1 cellular context compared by ENCODE assay signal in the genomic region with DNA sequence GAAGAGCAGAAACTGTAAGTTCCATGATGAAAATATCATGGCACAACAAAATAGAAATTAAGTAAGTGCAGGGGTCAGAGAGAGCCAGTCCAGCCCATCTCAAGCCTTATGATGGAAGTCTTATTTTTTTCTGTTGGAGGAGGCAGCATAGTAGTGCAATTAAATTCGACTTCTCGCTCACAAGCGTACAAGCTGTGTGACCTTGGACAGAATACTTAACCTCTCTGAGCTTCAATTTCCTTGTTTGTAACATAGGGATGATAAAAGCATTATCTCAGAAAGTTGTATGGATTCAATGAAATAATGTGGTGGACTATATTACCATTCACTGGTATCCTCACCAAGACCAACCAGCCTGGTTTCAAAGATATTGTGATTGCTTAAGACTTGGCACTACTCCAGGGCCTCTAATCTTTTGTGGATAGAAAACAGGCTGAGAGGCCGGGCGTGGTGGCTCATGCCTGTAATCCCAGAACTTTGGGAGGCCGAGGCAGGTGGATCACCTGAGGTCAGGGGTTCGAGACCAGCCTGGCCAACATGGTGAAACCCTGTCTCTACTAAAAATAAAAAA.
A peak's percentile ranks its signal among the peaks of the same experiment; 100 is the strongest.
TF ChIP-seq lines count a peak whose summit lies in the region.

No MANE protein-coding gene starts in this region.

TF ChIP-seq in HepG2, 621 proteins besides CTCF, POLR2A, EP300 and RAD21 (continued from another document):
- TF ChIP-seq ZBTB8A (CRISPR knock-in tag; IDR thresholded peaks at IDR 0.05; ENCODE audit: borderline replicate concordance, low read depth) (no peak), MAFK (conservative IDR thresholded peaks at IDR 0.05 in 1 of 2, IDR thresholded peaks at IDR 0.05 in 1 of 2; ENCODE audit: low read length in 2 of 2) (no peak), SP2 (CRISPR knock-in tag; IDR thresholded peaks at IDR 0.05) (no peak), ZNF616 (CRISPR knock-in tag; IDR thresholded peaks at IDR 0.05; ENCODE audit: low read depth) (no peak), ZNF768 (CRISPR knock-in tag; IDR thresholded peaks at IDR 0.05) (peak; percentile 77; the same call in 1 of the 2 replicates), ZFP36 (IDR thresholded peaks at IDR 0.05; ENCODE audit: borderline replicate concordance, low read depth, low read length, partially characterized antibody) (no peak), EHMT2 (IDR thresholded peaks at IDR 0.05; ENCODE audit: borderline replicate concordance, low read depth, low read length) (no peak), PTBP1 (IDR thresholded peaks at IDR 0.05; ENCODE audit: low read depth, low read length, poor library complexity, severe bottlenecking) (no peak), SMARCC2 (IDR thresholded peaks at IDR 0.05) (no peak), ZNF260 (CRISPR knock-in tag; IDR thresholded peaks at IDR 0.05; ENCODE audit: borderline replicate concordance, low read depth) (no peak), ZNF124 (CRISPR knock-in tag; IDR thresholded peaks at IDR 0.05) (no peak), ZNF430 (CRISPR knock-in tag; IDR thresholded peaks at IDR 0.05) (no peak)
- TF ChIP-seq, protein P1, sequence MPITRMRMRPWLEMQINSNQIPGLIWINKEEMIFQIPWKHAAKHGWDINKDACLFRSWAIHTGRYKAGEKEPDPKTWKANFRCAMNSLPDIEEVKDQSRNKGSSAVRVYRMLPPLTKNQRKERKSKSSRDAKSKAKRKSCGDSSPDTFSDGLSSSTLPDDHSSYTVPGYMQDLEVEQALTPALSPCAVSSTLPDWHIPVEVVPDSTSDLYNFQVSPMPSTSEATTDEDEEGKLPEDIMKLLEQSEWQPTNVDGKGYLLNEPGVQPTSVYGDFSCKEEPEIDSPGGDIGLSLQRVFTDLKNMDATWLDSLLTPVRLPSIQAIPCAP (CRISPR knock-in tag; IDR thresholded peaks at IDR 0.05; ENCODE audit: low read depth) = no peak
- TF ChIP-seq, protein P2, sequence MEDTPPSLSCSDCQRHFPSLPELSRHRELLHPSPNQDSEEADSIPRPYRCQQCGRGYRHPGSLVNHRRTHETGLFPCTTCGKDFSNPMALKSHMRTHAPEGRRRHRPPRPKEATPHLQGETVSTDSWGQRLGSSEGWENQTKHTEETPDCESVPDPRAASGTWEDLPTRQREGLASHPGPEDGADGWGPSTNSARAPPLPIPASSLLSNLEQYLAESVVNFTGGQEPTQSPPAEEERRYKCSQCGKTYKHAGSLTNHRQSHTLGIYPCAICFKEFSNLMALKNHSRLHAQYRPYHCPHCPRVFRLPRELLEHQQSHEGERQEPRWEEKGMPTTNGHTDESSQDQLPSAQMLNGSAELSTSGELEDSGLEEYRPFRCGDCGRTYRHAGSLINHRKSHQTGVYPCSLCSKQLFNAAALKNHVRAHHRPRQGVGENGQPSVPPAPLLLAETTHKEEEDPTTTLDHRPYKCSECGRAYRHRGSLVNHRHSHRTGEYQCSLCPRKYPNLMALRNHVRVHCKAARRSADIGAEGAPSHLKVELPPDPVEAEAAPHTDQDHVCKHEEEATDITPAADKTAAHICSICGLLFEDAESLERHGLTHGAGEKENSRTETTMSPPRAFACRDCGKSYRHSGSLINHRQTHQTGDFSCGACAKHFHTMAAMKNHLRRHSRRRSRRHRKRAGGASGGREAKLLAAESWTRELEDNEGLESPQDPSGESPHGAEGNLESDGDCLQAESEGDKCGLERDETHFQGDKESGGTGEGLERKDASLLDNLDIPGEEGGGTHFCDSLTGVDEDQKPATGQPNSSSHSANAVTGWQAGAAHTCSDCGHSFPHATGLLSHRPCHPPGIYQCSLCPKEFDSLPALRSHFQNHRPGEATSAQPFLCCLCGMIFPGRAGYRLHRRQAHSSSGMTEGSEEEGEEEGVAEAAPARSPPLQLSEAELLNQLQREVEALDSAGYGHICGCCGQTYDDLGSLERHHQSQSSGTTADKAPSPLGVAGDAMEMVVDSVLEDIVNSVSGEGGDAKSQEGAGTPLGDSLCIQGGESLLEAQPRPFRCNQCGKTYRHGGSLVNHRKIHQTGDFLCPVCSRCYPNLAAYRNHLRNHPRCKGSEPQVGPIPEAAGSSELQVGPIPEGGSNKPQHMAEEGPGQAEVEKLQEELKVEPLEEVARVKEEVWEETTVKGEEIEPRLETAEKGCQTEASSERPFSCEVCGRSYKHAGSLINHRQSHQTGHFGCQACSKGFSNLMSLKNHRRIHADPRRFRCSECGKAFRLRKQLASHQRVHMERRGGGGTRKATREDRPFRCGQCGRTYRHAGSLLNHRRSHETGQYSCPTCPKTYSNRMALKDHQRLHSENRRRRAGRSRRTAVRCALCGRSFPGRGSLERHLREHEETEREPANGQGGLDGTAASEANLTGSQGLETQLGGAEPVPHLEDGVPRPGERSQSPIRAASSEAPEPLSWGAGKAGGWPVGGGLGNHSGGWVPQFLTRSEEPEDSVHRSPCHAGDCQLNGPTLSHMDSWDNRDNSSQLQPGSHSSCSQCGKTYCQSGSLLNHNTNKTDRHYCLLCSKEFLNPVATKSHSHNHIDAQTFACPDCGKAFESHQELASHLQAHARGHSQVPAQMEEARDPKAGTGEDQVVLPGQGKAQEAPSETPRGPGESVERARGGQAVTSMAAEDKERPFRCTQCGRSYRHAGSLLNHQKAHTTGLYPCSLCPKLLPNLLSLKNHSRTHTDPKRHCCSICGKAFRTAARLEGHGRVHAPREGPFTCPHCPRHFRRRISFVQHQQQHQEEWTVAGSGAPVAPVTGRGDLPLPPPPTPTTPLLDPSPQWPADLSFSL (CRISPR knock-in tag; IDR thresholded peaks at IDR 0.05) = no peak
